Comparison of ENCODE assay signal across 8 cellular contexts in genomic region chr4:1683903-1684755, GRCh38. TPM values are rescaled to one million over a fixed set of nuclear protein-coding genes. Genes with fewer than 3 reads are reported as not detected.
DNase-seq lines count a peak whose midpoint lies in the region; ATAC-seq and TF ChIP-seq lines count a peak whose summit lies in the region.

FAM53A (minus strand) TSS chr4:1684313; CDS start chr4:1668741, 15,572 bp downstream.

- DNase-seq in GM12865 (ENCODE audit: low read depth) (peak; percentile 94), NCI-H1105 (lab: John Stamatoyannopoulos, UW) (peak; percentile 68), T-helper 2 cell (peak; percentile 85 to 95 (median 92)), right atrium auricular region (ENCODE audit: low spot score) (peak; percentile 87), pulmonary artery endothelial cell (ENCODE audit: low read depth, low spot score) (peak; percentile 37)

- H3K9me3 ChIP-seq in right atrium auricular region = no peaks in the 10 kb centered on the region

- H3K4me1 ChIP-seq in right atrium auricular region = peaks cover 0 to 14% of the 10 kb centered on the region in 2 donors
- H3K4me1 ChIP-seq in urinary bladder (ENCODE audit: insufficient read depth) = no peaks in the 10 kb centered on the region

- H3K27me3 ChIP-seq in right atrium auricular region = no peaks in the 10 kb centered on the region

- H3K4me3 ChIP-seq in GM12865 (ENCODE audit: low read depth, low read length) (peak within 1 kb of the TSS; percentile 67), right atrium auricular region (peak within 1 kb of the TSS; percentile 63 to 77), urinary bladder (ENCODE audit: low read depth, low read length) (peak within 1 kb of the TSS; percentile 46)

- TF ChIP-seq CTCF in GM12865 (IDR thresholded peaks at IDR 0.05; ENCODE audit: insufficient read depth, low read depth, low read length, missing control alignments) (no peak), right atrium auricular region (IDR thresholded peaks at IDR 0.05) (no peak)

- WGBS in urinary bladder = 2% methylated on average over 134 of the region's 138 CpGs

- H3K36me3 ChIP-seq in right atrium auricular region = no peaks in the 10 kb centered on the region
- H3K36me3 ChIP-seq in urinary bladder (ENCODE audit: insufficient read depth) = no peaks in the 10 kb centered on the region

- peak; percentile 87 for ATAC-seq in HG02571 (IDR thresholded peaks at IDR 0.05; ENCODE audit: unreplicated experiment)

- H3K27ac ChIP-seq in angular gyrus (ENCODE audit: low read depth, low read length) = peak within 1 kb of the TSS; percentile 78
- peak within 1 kb of the TSS; percentile 77 to 88 for H3K27ac ChIP-seq in right atrium auricular region
- H3K27ac ChIP-seq in urinary bladder (ENCODE audit: low read depth) = peak within 1 kb of the TSS; percentile 33

RNA-seq across cellular contexts. Expression of gene FAM53A, which starts in this region (rescaled TPM):
- total RNA-seq in right atrium auricular region (1 to 10 TPM; 1.0 to 1.9 TPM), pulmonary artery endothelial cell (2.0 and 2.6 TPM in 2 replicates), urinary bladder (0.63 TPM)
- 2.9 TPM for polyA plus RNA-seq in urinary bladder

Comparison
In these comparisons a context has a peak if more than half of its experiments do, and no peak if none do; other contexts are left out.
1. Peak in every context shown above with its lines: DNase-seq, ATAC-seq, H3K4me3 ChIP-seq and H3K27ac ChIP-seq.
2. DNase-seq: peak in every context shown above with its lines; median percentile 94 in GM12865; 92 in T-helper 2 cell; 87 in right atrium auricular region; 68 in NCI-H1105; 37 in pulmonary artery endothelial cell.